11 cellular contexts compared by ENCODE assay signal in genomic region chr12:31890295-31891285, GRCh38.
DNase-seq lines count a peak whose midpoint lies in the region; ATAC-seq, FAIRE-seq and TF ChIP-seq lines count a peak whose summit lies in the region.
"Had no signal": no experiment of that assay in that cellular context is flagged by ENCODE, and none has a peak within 500 bp of the region (broad histone marks: within the 10 kb centered on the region; RNA-seq: fewer than 3 reads in every experiment).

No MANE protein-coding gene starts in this region.

- H3K36me3 Mint-ChIP-seq in activated CD8-positive, alpha-beta T cell treated with anti-CD3 and anti-CD28 coated beads for 36 hours (ENCODE audit: low read depth) = peaks cover 71% of the 10 kb centered on the region
- peaks cover 16% of the 10 kb centered on the region for H3K36me3 Mint-ChIP-seq in GM23338 (ENCODE audit: low read depth)

- no peak overlapping the region for H3K4me3 ChIP-seq in small intestine (ENCODE audit: low read depth in 1 of 2, low read length in 2 of 2)
- no peak overlapping the region for H3K4me3 ChIP-seq in GM23338

- peak overlapping the region; percentile 90 for H3K27ac Mint-ChIP-seq in activated CD8-positive, alpha-beta T cell treated with anti-CD3 and anti-CD28 coated beads for 36 hours
- no peak overlapping the region for H3K27ac Mint-ChIP-seq in GM23338

- DNase-seq in SIG-M5 treated with dmso at 0.1 percent for 504 hours (lab: John Stamatoyannopoulos, UW; ENCODE audit: unreplicated experiment) = peak; percentile 21
- DNase-seq in SIG-M5 (lab: John Stamatoyannopoulos, UW) = no peak
- peak; percentile 40 for DNase-seq in activated CD8-positive, alpha-beta T cell treated with anti-CD3 and anti-CD28 coated beads for 36 hours
- DNase-seq in small intestine = peak; percentile 55
- no peak for DNase-seq in HK-2 (ENCODE audit: unreplicated experiment)
- no peak for DNase-seq in GM23338 (ENCODE audit: low spot score)
- DNase-seq: NCI-H2107; stimulated activated CD4-positive, alpha-beta T cell treated with anti-CD3 and anti-CD28 coated beads, Interleukin-4, amount 100 ng/mL, for 24 hours had no signal

- no peaks in the 10 kb centered on the region for H3K9me2 ChIP-seq in GM23338 (ENCODE audit: insufficient read depth)

- H3K27ac ChIP-seq in small intestine (ENCODE audit: low read depth in 1 of 2, low read length in 1 of 2) (peak overlapping the region; percentile 68 to 75), GM23338 (ENCODE audit: low read depth) (no peak overlapping the region)
- H3K27ac ChIP-seq: 22Rv1 had no signal

- no peak overlapping the region for H3K4me2 ChIP-seq in GM23338

- CTCF ChIA-PET in activated CD8-positive, alpha-beta T cell treated with anti-CD3 and anti-CD28 coated beads for 36 hours (lab: Charles Lee) = interaction anchor here (0.7 to 1.4 kb wide), 5 partner anchors 12 to 422 kb away, joined by 3 to 4 read pairs (median 3); no protein-coding TSS in a partner anchor

- no peaks in the 10 kb centered on the region for H3K79me2 ChIP-seq in GM23338 (replicated peaks; ENCODE audit: insufficient read depth)

- H3K4me1 ChIP-seq in small intestine (ENCODE audit: control insufficient read depth in 2 of 2, insufficient read depth in 1 of 2, low read depth in 1 of 2, low read length in 1 of 2) (no peaks in the 10 kb centered on the region), GM23338 (ENCODE audit: insufficient read depth) (no peaks in the 10 kb centered on the region)

- H3K27me3 Mint-ChIP-seq in activated CD8-positive, alpha-beta T cell treated with anti-CD3 and anti-CD28 coated beads for 36 hours = no peaks in the 10 kb centered on the region
- peaks cover 5% of the 10 kb centered on the region for H3K27me3 Mint-ChIP-seq in GM23338 (ENCODE audit: insufficient read depth, low read depth, poor library complexity)

- no peak overlapping the region for H2AFZ ChIP-seq in GM23338

- no peaks in the 10 kb centered on the region for H3K9me3 ChIP-seq in small intestine (ENCODE audit: control insufficient read depth, low read depth)

- TF ChIP-seq CTCF in activated CD8-positive, alpha-beta T cell treated with anti-CD3 and anti-CD28 coated beads for 36 hours (IDR thresholded peaks at IDR 0.05) = no peak
- no peak for TF ChIP-seq CTCF in GM23338 (conservative IDR thresholded peaks at IDR 0.05; ENCODE audit: low read depth in 2 of 2)

- peak overlapping the region; percentile 24 for H3K4me3 Mint-ChIP-seq in activated CD8-positive, alpha-beta T cell treated with anti-CD3 and anti-CD28 coated beads for 36 hours
- H3K4me3 Mint-ChIP-seq in GM23338 = no peak overlapping the region

- FAIRE-seq in small intestine (lab: Jason Lieb, UNC) = no peak

- H3K4me1 Mint-ChIP-seq in activated CD8-positive, alpha-beta T cell treated with anti-CD3 and anti-CD28 coated beads for 36 hours (ENCODE audit: low read depth) = peaks cover 52% of the 10 kb centered on the region
- H3K4me1 Mint-ChIP-seq in GM23338 = no peaks in the 10 kb centered on the region

- H3K9me3 Mint-ChIP-seq in activated CD8-positive, alpha-beta T cell treated with anti-CD3 and anti-CD28 coated beads for 36 hours = peaks cover 56% of the 10 kb centered on the region
- peaks cover 25% of the 10 kb centered on the region for H3K9me3 Mint-ChIP-seq in GM23338

- POLR2A ChIA-PET in activated CD8-positive, alpha-beta T cell treated with anti-CD3 and anti-CD28 coated beads for 36 hours (lab: Charles Lee) = interaction anchor here (1.0 to 1.1 kb wide), 3 partner anchors 69 to 163 kb away, joined by 3 to 4 read pairs (median 4); no protein-coding TSS in a partner anchor

- H3K27me3 ChIP-seq in small intestine (ENCODE audit: control insufficient read depth in 2 of 2, insufficient read depth in 2 of 2, low read length in 2 of 2) (no peaks in the 10 kb centered on the region), GM23338 (ENCODE audit: insufficient read depth) (no peaks in the 10 kb centered on the region)

- ATAC-seq in HG03342 (IDR thresholded peaks at IDR 0.05; ENCODE audit: unreplicated experiment) (peak; percentile 45), GM23338 (no peak), HG02884 (IDR thresholded peaks at IDR 0.05; ENCODE audit: unreplicated experiment) (no peak)
- ATAC-seq in activated CD8-positive, alpha-beta T cell treated with anti-CD3 and anti-CD28 coated beads for 36 hours = peak; percentile 68

- no peaks in the 10 kb centered on the region for H3F3A ChIP-seq in GM23338 (replicated peaks; ENCODE audit: low read depth)

- H4K20me1 ChIP-seq in GM23338 (replicated peaks; ENCODE audit: insufficient read depth) = no peaks in the 10 kb centered on the region

- intact Hi-C loops in activated CD8-positive, alpha-beta T cell treated with anti-CD3 and anti-CD28 coated beads for 36 hours (cut with micrococcal nuclease) = loop anchor here (10.0 kb wide), 2 partner anchors 86 to 166 kb away; partner anchors contain the start of gene AMN1

- WGBS in small intestine, 3 donors = 73 to 82% (median 78%) methylated on average over 8 of the region's 8 CpGs

- H3K36me3 ChIP-seq in small intestine (ENCODE audit: control insufficient read depth in 2 of 2, insufficient read depth in 2 of 2, low read length in 2 of 2) = no peaks in the 10 kb centered on the region
- no peaks in the 10 kb centered on the region for H3K36me3 ChIP-seq in GM23338 (ENCODE audit: insufficient read depth)

TF ChIP-seq in GM23338, 12 proteins besides CTCF, POLR2A, EP300 and RAD21:
- no peak for TF ChIP-seq ETS1 (IDR thresholded peaks at IDR 0.05)
- no peak for TF ChIP-seq ZNF114 (CRISPR knock-in tag; IDR thresholded peaks at IDR 0.05)
- TF ChIP-seq NANOG (IDR thresholded peaks at IDR 0.05; ENCODE audit: borderline replicate concordance) = no peak
- TF ChIP-seq, protein P1, sequence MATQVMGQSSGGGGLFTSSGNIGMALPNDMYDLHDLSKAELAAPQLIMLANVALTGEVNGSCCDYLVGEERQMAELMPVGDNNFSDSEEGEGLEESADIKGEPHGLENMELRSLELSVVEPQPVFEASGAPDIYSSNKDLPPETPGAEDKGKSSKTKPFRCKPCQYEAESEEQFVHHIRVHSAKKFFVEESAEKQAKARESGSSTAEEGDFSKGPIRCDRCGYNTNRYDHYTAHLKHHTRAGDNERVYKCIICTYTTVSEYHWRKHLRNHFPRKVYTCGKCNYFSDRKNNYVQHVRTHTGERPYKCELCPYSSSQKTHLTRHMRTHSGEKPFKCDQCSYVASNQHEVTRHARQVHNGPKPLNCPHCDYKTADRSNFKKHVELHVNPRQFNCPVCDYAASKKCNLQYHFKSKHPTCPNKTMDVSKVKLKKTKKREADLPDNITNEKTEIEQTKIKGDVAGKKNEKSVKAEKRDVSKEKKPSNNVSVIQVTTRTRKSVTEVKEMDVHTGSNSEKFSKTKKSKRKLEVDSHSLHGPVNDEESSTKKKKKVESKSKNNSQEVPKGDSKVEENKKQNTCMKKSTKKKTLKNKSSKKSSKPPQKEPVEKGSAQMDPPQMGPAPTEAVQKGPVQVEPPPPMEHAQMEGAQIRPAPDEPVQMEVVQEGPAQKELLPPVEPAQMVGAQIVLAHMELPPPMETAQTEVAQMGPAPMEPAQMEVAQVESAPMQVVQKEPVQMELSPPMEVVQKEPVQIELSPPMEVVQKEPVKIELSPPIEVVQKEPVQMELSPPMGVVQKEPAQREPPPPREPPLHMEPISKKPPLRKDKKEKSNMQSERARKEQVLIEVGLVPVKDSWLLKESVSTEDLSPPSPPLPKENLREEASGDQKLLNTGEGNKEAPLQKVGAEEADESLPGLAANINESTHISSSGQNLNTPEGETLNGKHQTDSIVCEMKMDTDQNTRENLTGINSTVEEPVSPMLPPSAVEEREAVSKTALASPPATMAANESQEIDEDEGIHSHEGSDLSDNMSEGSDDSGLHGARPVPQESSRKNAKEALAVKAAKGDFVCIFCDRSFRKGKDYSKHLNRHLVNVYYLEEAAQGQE (IDR thresholded peaks at IDR 0.05; ENCODE audit: unreplicated experiment) = no peak
- TF ChIP-seq JUNB (IDR thresholded peaks at IDR 0.05; ENCODE audit: unreplicated experiment) = no peak
- no peak for TF ChIP-seq EZH2 (IDR thresholded peaks at IDR 0.05; ENCODE audit: low read depth, unreplicated experiment)
- TF ChIP-seq STAT1 (IDR thresholded peaks at IDR 0.05; ENCODE audit: unreplicated experiment) = no peak
- TF ChIP-seq ZNF331 (CRISPR knock-in tag; IDR thresholded peaks at IDR 0.05; ENCODE audit: low read depth) = no peak
- TF ChIP-seq CREB1 (CRISPR knock-in tag; IDR thresholded peaks at IDR 0.05; ENCODE audit: low read depth) = no peak

Comparison
In these comparisons a context has a peak if more than half of its experiments do, and no peak if none do; other contexts are left out.
1. DNase-seq: peak in SIG-M5 treated with dmso at 0.1 percent for 504 hours (single experiment), activated CD8-positive, alpha-beta T cell treated with anti-CD3 and anti-CD28 coated beads for 36 hours (single experiment) and small intestine (single experiment); none in SIG-M5 (single experiment), HK-2 (single experiment) and GM23338 (single experiment).
2. ATAC-seq: peak in HG03342 (single experiment) and activated CD8-positive, alpha-beta T cell treated with anti-CD3 and anti-CD28 coated beads for 36 hours (single experiment); none in GM23338 (single experiment) and HG02884 (single experiment).